Comparison of ENCODE assay signal across 14 cellular contexts in the genomic region with DNA sequence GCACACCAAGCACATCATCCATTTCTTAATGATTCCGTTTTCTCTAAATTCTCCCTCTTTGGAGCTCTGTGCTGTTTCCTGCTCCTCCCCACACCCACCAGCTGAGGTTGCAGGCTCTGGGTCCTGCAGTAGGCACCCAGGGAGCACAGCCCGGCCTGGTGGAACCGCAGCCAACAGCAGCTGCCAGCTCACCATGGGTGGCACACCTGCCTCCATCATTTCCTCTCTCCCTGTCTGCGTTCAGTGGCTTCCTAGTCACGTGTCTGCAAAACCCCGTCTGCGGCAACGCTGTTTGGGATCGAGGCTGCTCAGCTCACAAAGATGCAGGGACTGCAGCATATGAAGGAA.
DNase-seq lines count a peak whose midpoint lies in the region; ATAC-seq lines count a peak whose summit lies in the region.
"Had no signal": no experiment of that assay in that cellular context is flagged by ENCODE, and none has a peak within 500 bp of the region (broad histone marks: within the 10 kb centered on the region; RNA-seq: fewer than 3 reads in every experiment).

No MANE protein-coding gene starts in this region.

- no peak for ATAC-seq in GM18870 (IDR thresholded peaks at IDR 0.05; ENCODE audit: unreplicated experiment)
- ATAC-seq in GM21825 (IDR thresholded peaks at IDR 0.05; ENCODE audit: unreplicated experiment) = no peak
- ATAC-seq: Panc1, T-helper 17 cell had no signal

- peak; percentile 36 for DNase-seq in NCI-H1092 (lab: John Stamatoyannopoulos, UW)
- peak; percentile 46 for DNase-seq in NCI-H2107 treated with DMSO at 0.1 percent for 48 hours (lab: John Stamatoyannopoulos, UW; ENCODE audit: unreplicated experiment)
- DNase-seq in islet precursor cell = peak; percentile 31
- no peak for DNase-seq in NCI-H2196 treated with DMSO at 0.1 percent for 48 hours (lab: John Stamatoyannopoulos, UW; ENCODE audit: unreplicated experiment)
- DNase-seq in stimulated activated CD4-positive, alpha-beta T cell treated with anti-CD3 and anti-CD28 coated beads, Interleukin-4, amount 100 ng/mL, for 24 hours = no peak
- DNase-seq: ACHN, C1 segment of cervical spinal cord, DMS79 treated with DMSO at 0.1 percent for 48 hours, NCI-H1930, NCI-H524 treated with DMSO at 0.1 percent for 48 hours, T-helper 17 cell had no signal

Comparison
In these comparisons a context has a peak if more than half of its experiments do, and no peak if none do; other contexts are left out.
1. DNase-seq: peak in NCI-H1092 (single experiment), NCI-H2107 treated with DMSO at 0.1 percent for 48 hours (single experiment) and islet precursor cell (single experiment); none in NCI-H2196 treated with DMSO at 0.1 percent for 48 hours (single experiment) and stimulated activated CD4-positive, alpha-beta T cell treated with anti-CD3 and anti-CD28 coated beads, Interleukin-4, amount 100 ng/mL, for 24 hours (single experiment).